ENCODE assay signal across 8 cellular contexts in genomic region chr1:26786437-26787380, GRCh38. TPM values are rescaled to one million over a fixed set of nuclear protein-coding genes. Genes with fewer than 3 reads are reported as not detected.
DNase-seq lines count a peak whose midpoint lies in the region; ATAC-seq, FAIRE-seq and TF ChIP-seq lines count a peak whose summit lies in the region.

No MANE protein-coding gene starts in this region.

- H3K27me3 ChIP-seq in smooth muscle cell (ENCODE audit: low read depth): no peaks in the 10 kb centered on the region

- FAIRE-seq in kidney (lab: Jason Lieb, UNC): no peak

- DNase-seq in G401 (ENCODE audit: low spot score) (peak; percentile 64), HUDEP-2 (lab: John Stamatoyannopoulos, UW; ENCODE audit: unreplicated experiment in 76 of 76) (peak in 75 of 76 experiments; percentile 37 to 95 (median 83)), SW 1271 (lab: John Stamatoyannopoulos, UW) (peak; percentile 36 to 70), cerebellar cortex (ENCODE audit: low spot score) (peak; percentile 80), kidney (peak; percentile 84), smooth muscle cell (lab: John Stamatoyannopoulos, UW; ENCODE audit: unreplicated experiment) (peak; percentile 32)
- no peak for DNase-seq in stimulated activated naive CD4-positive, alpha-beta T cell treated with Interleukin-2 at 50 U/mL for 16 hours (lab: John Stamatoyannopoulos, UW)

- H3K79me2 ChIP-seq in smooth muscle cell (ENCODE audit: low read depth): peaks cover 8% of the 10 kb centered on the region

- peak overlapping the region; percentile 73 for H2AFZ ChIP-seq in smooth muscle cell (ENCODE audit: low read depth)

- peak overlapping the region; percentile 96 to 97 for H3K9ac ChIP-seq in kidney (ENCODE audit: low read length in 2 of 2)
- H3K9ac ChIP-seq in smooth muscle cell (ENCODE audit: low read depth): peak overlapping the region; percentile 88

- H3K4me2 ChIP-seq in smooth muscle cell: peak overlapping the region; percentile 89

- H3K4me3 ChIP-seq in kidney (ENCODE audit: low read length in 2 of 2): peak overlapping the region; percentile 76 to 95
- peak overlapping the region; percentile 81 for H3K4me3 ChIP-seq in smooth muscle cell

- peaks cover 40 to 52% of the 10 kb centered on the region in 2 donors for H3K4me1 ChIP-seq in kidney (ENCODE audit: control insufficient read depth in 1 of 2, insufficient read depth in 1 of 2, low read depth in 1 of 2, low read length in 2 of 2)
- peaks cover 25% of the 10 kb centered on the region for H3K4me1 ChIP-seq in smooth muscle cell (ENCODE audit: low read depth)

- TF ChIP-seq CTCF in kidney (IDR thresholded peaks at IDR 0.05; ENCODE audit: borderline replicate concordance, extremely low read depth, insufficient read depth) (no peak), smooth muscle cell (IDR thresholded peaks at IDR 0.05; ENCODE audit: borderline replicate concordance, insufficient read depth, poor library complexity, severe bottlenecking) (no peak)

- peaks cover 10% of the 10 kb centered on the region for H4K20me1 ChIP-seq in smooth muscle cell (ENCODE audit: low read depth)

- 6% methylated on average over 12 of the region's 12 CpGs for WGBS in smooth muscle cell (ENCODE audit: low lambda C conversion rate)

- in situ Hi-C loops in G401 (cut with HindIII; ENCODE audit: low sequenced_read_pairs): no loop called here

- H3K9me3 ChIP-seq in kidney (ENCODE audit: control insufficient read depth in 1 of 2, low read length in 2 of 2): no peaks in the 10 kb centered on the region
- H3K9me3 ChIP-seq in smooth muscle cell (replicated peaks; ENCODE audit: low read depth): no peaks in the 10 kb centered on the region

- no peaks in the 10 kb centered on the region for H3K36me3 ChIP-seq in kidney (ENCODE audit: control insufficient read depth in 1 of 2, insufficient read depth in 2 of 2, low read length in 2 of 2)
- H3K36me3 ChIP-seq in smooth muscle cell (ENCODE audit: low read depth): peaks cover 3% of the 10 kb centered on the region

- intact Hi-C loops in kidney (cut with DNase I): no loop called here

- no peak for ATAC-seq in HG03097 (IDR thresholded peaks at IDR 0.05; ENCODE audit: low FRiP score, unreplicated experiment)

- H3K27ac ChIP-seq in kidney (ENCODE audit: low read depth in 2 of 2, low read length in 2 of 2) (peak overlapping the region; percentile 99 to 100), smooth muscle cell (ENCODE audit: low read depth) (peak overlapping the region; percentile 95)

- peaks cover 29% of the 10 kb centered on the region for H3F3A ChIP-seq in smooth muscle cell (ENCODE audit: low read depth)

RNA-seq across cellular contexts. Expression of gene PIGV, which starts 1.0 kb away (rescaled TPM):
- total RNA-seq in G401 (2014; rRNA removed; shearing (Covaris generic)): 4.0 and 9.1 TPM in 2 replicates
- total RNA-seq in kidney (13.8 TPM), smooth muscle cell (9.9 and 13.8 TPM in 2 replicates)
- polyA plus RNA-seq in kidney (ENCODE audit: insufficient read depth, low read depth, low replicate concordance) (15.5 TPM), smooth muscle cell (8.7 and 9.4 TPM in 2 replicates)

RNA-seq across cellular contexts. Expression of gene ZDHHC18, which starts 39.8 kb away (rescaled TPM):
- total RNA-seq in G401 (2014; rRNA removed; shearing (Covaris generic)): 19.6 and 43.5 TPM in 2 replicates
- total RNA-seq in kidney (15.6 TPM), smooth muscle cell (16.7 and 52.5 TPM in 2 replicates)
- polyA plus RNA-seq in kidney (ENCODE audit: insufficient read depth, low read depth, low replicate concordance) (6.7 TPM), smooth muscle cell (20.3 and 20.8 TPM in 2 replicates)
